ENCODE assay signal across 25 cellular contexts in the genomic region with DNA sequence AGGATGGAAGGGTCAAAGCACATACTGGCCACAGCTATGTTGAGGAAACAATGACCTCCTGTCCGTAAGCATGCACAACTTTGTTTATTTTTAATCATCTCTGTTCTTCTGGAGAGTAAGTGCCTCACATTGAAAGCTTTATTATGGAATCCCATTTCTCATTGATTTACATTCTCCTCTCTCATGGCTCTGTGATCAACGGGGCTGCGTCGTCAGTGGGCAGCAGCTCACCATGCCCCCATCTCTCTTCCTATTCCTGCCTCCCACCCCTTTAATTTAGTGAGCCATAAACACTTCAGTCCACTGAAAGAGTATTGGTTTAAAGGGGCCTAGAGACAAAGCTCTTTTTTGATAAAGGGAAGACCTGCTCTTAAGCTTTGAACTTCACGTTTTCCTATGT.
"Had no signal": no experiment of that assay in that cellular context is flagged by ENCODE, and none has a peak within 500 bp of the region (broad histone marks: within the 10 kb centered on the region; RNA-seq: fewer than 3 reads in every experiment).

No MANE protein-coding gene starts in this region.

- H3K9me3 ChIP-seq: adrenal gland had no signal

- H3K27ac ChIP-seq: adrenal gland, cardiac muscle cell, KMS-11 had no signal

- H3K36me3 Mint-ChIP-seq: activated naive CD4-positive, alpha-beta T cell treated with anti-CD3 and anti-CD28 coated beads, Interleukin-2, amount 50 U/mL, for 72 hours had no signal

- H3K27me3 Mint-ChIP-seq: activated CD4-positive, alpha-beta T cell treated with anti-CD3 and anti-CD28 coated beads, Interleukin-2, amount 10 ng/mL, durations not matched to agents 24 days and 14 days had no signal

- DNase-seq: activated CD4-positive, alpha-beta T cell treated with anti-CD3 and anti-CD28 coated beads, Interleukin-2, amount 10 ng/mL, durations not matched to agents 24 days and 14 days; activated CD4-positive, alpha-beta T cell treated with anti-CD3 and anti-CD28 coated beads, Interleukin-2, amount 50 U/mL, for 4 hours; activated CD8-positive, alpha-beta T cell treated with anti-CD3 and anti-CD28 coated beads, Interleukin-2, amount 10 ng/mL, durations not matched to agents 7 days and 5 days; activated gamma-delta T cell treated with Interleukin-2 at 50 U/mL for 16 hours; activated naive CD4-positive, alpha-beta T cell treated with anti-CD3 and anti-CD28 coated beads for 36 hours; activated T-cell treated with anti-CD3 and anti-CD28 coated beads, Interleukin-2, amount 50 U/mL, for 24 hours; adrenal gland; anterior cingulate cortex; MM.1S; MV-4-11; NCI-H1092; NCI-H1436 treated with DMSO at 0.1 percent for 48 hours; NCI-H2029; NCI-H345; NCI-H524 treated with DMSO at 0.1 percent for 48 hours; SHP77 treated with DMSO at 0.1 percent for 48 hours; SW 1271; T-helper 1 cell; T-helper 2 cell; T-helper 9 cell had no signal

- H3K27me3 ChIP-seq: cardiac muscle cell had no signal

- H3K9me3 Mint-ChIP-seq: activated CD4-positive, alpha-beta T cell treated with anti-CD3 and anti-CD28 coated beads, Interleukin-2, amount 10 ng/mL, durations not matched to agents 24 days and 14 days; activated naive CD4-positive, alpha-beta T cell treated with anti-CD3 and anti-CD28 coated beads for 36 hours; activated naive CD4-positive, alpha-beta T cell treated with anti-CD3 and anti-CD28 coated beads, Interleukin-2, amount 50 U/mL, for 72 hours; activated T-cell treated with anti-CD3 and anti-CD28 coated beads, Interleukin-2, amount 50 U/mL, for 24 hours; activated T-helper 2 cell treated with anti-CD3 and anti-CD28 coated beads, Interferon-gamma antibody, Interleukin-2, Interleukin-4, amounts not matched to agents 10 μg/mL and 5 μg/mL and 100 μg/mL, durations not matched to agents 14 hours and 24 hours and 36 hours had no signal

- H3K9ac ChIP-seq: KMS-11 had no signal

- H3K4me3 Mint-ChIP-seq: activated CD4-positive, alpha-beta T cell treated with anti-CD3 and anti-CD28 coated beads, Interleukin-2, amount 10 ng/mL, durations not matched to agents 24 days and 14 days; activated CD8-positive, alpha-beta T cell treated with anti-CD3 and anti-CD28 coated beads, Interleukin-2, amount 10 ng/mL, durations not matched to agents 7 days and 5 days; activated naive CD4-positive, alpha-beta T cell treated with anti-CD3 and anti-CD28 coated beads for 36 hours; activated T-cell treated with anti-CD3 and anti-CD28 coated beads, Interleukin-2, amount 50 U/mL, for 24 hours had no signal

- H3K4me3 ChIP-seq: adrenal gland, cardiac muscle cell had no signal

- H3K36me3 ChIP-seq: adrenal gland, cardiac muscle cell had no signal

- ATAC-seq: activated CD8-positive, alpha-beta T cell treated with anti-CD3 and anti-CD28 coated beads, Interleukin-2, amount 10 ng/mL, durations not matched to agents 7 days and 5 days; activated naive CD4-positive, alpha-beta T cell treated with anti-CD3 and anti-CD28 coated beads, Interleukin-2, amount 50 U/mL, for 72 hours; Panc1 had no signal

- H3K4me1 Mint-ChIP-seq: activated CD4-positive, alpha-beta T cell treated with anti-CD3 and anti-CD28 coated beads, Interleukin-2, amount 10 ng/mL, durations not matched to agents 24 days and 14 days had no signal

- H3K4me1 ChIP-seq: adrenal gland had no signal

- H3K27ac Mint-ChIP-seq: activated CD4-positive, alpha-beta T cell treated with anti-CD3 and anti-CD28 coated beads, Interleukin-2, amount 10 ng/mL, durations not matched to agents 24 days and 14 days; activated CD8-positive, alpha-beta T cell treated with anti-CD3 and anti-CD28 coated beads, Interleukin-2, amount 10 ng/mL, durations not matched to agents 7 days and 5 days; activated naive CD4-positive, alpha-beta T cell treated with anti-CD3 and anti-CD28 coated beads for 36 hours; activated T-cell treated with anti-CD3 and anti-CD28 coated beads, Interleukin-2, amount 50 U/mL, for 24 hours; activated T-helper 2 cell treated with anti-CD3 and anti-CD28 coated beads, Interferon-gamma antibody, Interleukin-2, Interleukin-4, amounts not matched to agents 10 μg/mL and 5 μg/mL and 100 μg/mL, durations not matched to agents 14 hours and 24 hours and 36 hours had no signal

- H3K4me2 ChIP-seq: KMS-11 had no signal
